ENCODE assay signal across 6 cellular contexts in genomic region chr10:97494863-97495506, GRCh38. TPM values are rescaled to one million over a fixed set of nuclear protein-coding genes. Genes with fewer than 3 reads are reported as not detected.
DNase-seq lines count a peak whose midpoint lies in the region; TF ChIP-seq lines count a peak whose summit lies in the region.

No MANE protein-coding gene starts in this region.

- H3K4me3 Mint-ChIP-seq in H9, result peak overlapping the region; percentile 43 to 60
- peak overlapping the region; percentile 6 for H3K4me3 Mint-ChIP-seq in activated naive CD8-positive, alpha-beta T cell treated with anti-CD3 and anti-CD28 coated beads for 36 hours

- H2BK12ac ChIP-seq in H9 (ENCODE audit: insufficient read length, low read depth, low read length) (no peak overlapping the region), mesenchymal stem cell (ENCODE audit: low read length in 2 of 2) (no peak overlapping the region)

- no peaks in the 10 kb centered on the region for H4K20me1 ChIP-seq in H9 (ENCODE audit: control insufficient read depth, insufficient read depth, insufficient read length)

- H3K18ac ChIP-seq in H9 (ENCODE audit: insufficient read length, low read depth, low read length), result no peak overlapping the region
- H3K18ac ChIP-seq in mesenchymal stem cell (ENCODE audit: low read depth in 1 of 2, low read length in 2 of 2), result no peak overlapping the region

- H2AK5ac ChIP-seq in H9 (ENCODE audit: insufficient read length, low read length) (no peak overlapping the region), mesenchymal stem cell (ENCODE audit: low read length, severe bottlenecking) (no peak overlapping the region)

- peaks cover 41 to 47% of the 10 kb centered on the region in 2 experiments for H3K4me1 Mint-ChIP-seq in H9
- H3K4me1 Mint-ChIP-seq in activated naive CD8-positive, alpha-beta T cell treated with anti-CD3 and anti-CD28 coated beads for 36 hours, result peaks cover 51% of the 10 kb centered on the region

- H3K4me1 ChIP-seq in H9 (ENCODE audit: insufficient read depth, low read length) (peaks cover 6% of the 10 kb centered on the region; the same call in 1 of the 2 replicates), mesenchymal stem cell (ENCODE audit: control insufficient read depth, insufficient read depth, low read depth, low read length) (peaks cover 24% of the 10 kb centered on the region), SJCRH30 (peaks cover under 1% of the 10 kb centered on the region)

- peaks cover 5% of the 10 kb centered on the region for H3K27me3 Mint-ChIP-seq in H9 (ENCODE audit: low read depth)
- peaks cover 5% of the 10 kb centered on the region for H3K27me3 Mint-ChIP-seq in activated naive CD8-positive, alpha-beta T cell treated with anti-CD3 and anti-CD28 coated beads for 36 hours

- peaks cover 33% of the 10 kb centered on the region; the same call in 1 of the 2 replicates for H3K79me2 ChIP-seq in H9 (ENCODE audit: insufficient read depth, low read length)

- H3K79me1 ChIP-seq in H9 (ENCODE audit: insufficient read depth, low read depth, low read length, poor library complexity, severe bottlenecking) (peaks cover 7% of the 10 kb centered on the region), mesenchymal stem cell (replicated peaks; ENCODE audit: low read length, poor library complexity, severe bottlenecking) (no peaks in the 10 kb centered on the region)

- H3K4me2 ChIP-seq in H9 (ENCODE audit: insufficient read depth, insufficient read length, low read length) (peak overlapping the region; percentile 44), mesenchymal stem cell (ENCODE audit: low read length, poor library complexity, severe bottlenecking) (no peak overlapping the region)

- H3K36me3 Mint-ChIP-seq in H9 (ENCODE audit: insufficient read depth in 1 of 3, low read depth in 3 of 3), result peaks cover 0 to 6% (median 4%) of the 10 kb centered on the region in 3 experiments; a peak in 5 of 7 replicates
- H3K36me3 Mint-ChIP-seq in activated naive CD8-positive, alpha-beta T cell treated with anti-CD3 and anti-CD28 coated beads for 36 hours, result peaks cover 13% of the 10 kb centered on the region

- no peak overlapping the region for H4K5ac ChIP-seq in H9 (ENCODE audit: insufficient read length, low read depth, low read length)

- H3K23ac ChIP-seq in H9 (ENCODE audit: insufficient read length, low read depth, low read length) (no peak overlapping the region), mesenchymal stem cell (ENCODE audit: low read length in 2 of 2) (no peak overlapping the region)

- peak overlapping the region; percentile 76 to 89 (median 81) for H3K27ac Mint-ChIP-seq in H9
- no peak overlapping the region for H3K27ac Mint-ChIP-seq in activated naive CD8-positive, alpha-beta T cell treated with anti-CD3 and anti-CD28 coated beads for 36 hours

- TF ChIP-seq CTCF in H9 (conservative IDR thresholded peaks at IDR 0.05), result no peak

- no peak overlapping the region for H3K4me3 ChIP-seq in mesenchymal stem cell (ENCODE audit: insufficient read depth in 1 of 2, low read depth in 1 of 2, low read length in 2 of 2)
- no peak overlapping the region for H3K4me3 ChIP-seq in SJCRH30

- no CpG with 5 or more reads among the region's 7 CpGs for WGBS in H9 (ENCODE audit: extremely low coverage, insufficient read length, low lambda C conversion rate)
- WGBS in mesenchymal stem cell, result 54% methylated on average over 7 of the region's 7 CpGs

- no peak overlapping the region for H2BK20ac ChIP-seq in H9 (ENCODE audit: low read depth, low read length, poor library complexity, severe bottlenecking)

- H4K8ac ChIP-seq in H9 (replicated peaks; ENCODE audit: insufficient read length, low read depth, low read length) (no peak overlapping the region), mesenchymal stem cell (ENCODE audit: low read length) (peak overlapping the region; percentile 24)

- H2AFZ ChIP-seq in H9 (ENCODE audit: low read length) (no peak overlapping the region), mesenchymal stem cell (ENCODE audit: low read depth, low read length) (no peak overlapping the region)

- H3K9ac ChIP-seq in H9 (ENCODE audit: extremely low read depth, insufficient read length, low read length) (peak overlapping the region; percentile 26), mesenchymal stem cell (ENCODE audit: low read length) (peak overlapping the region; percentile 55)

- H2BK15ac ChIP-seq in H9 (ENCODE audit: low read depth, low read length) (no peak overlapping the region), mesenchymal stem cell (ENCODE audit: low read depth, poor library complexity, severe bottlenecking) (no peak overlapping the region)

- no peak overlapping the region for H3K56ac ChIP-seq in H9 (ENCODE audit: insufficient read length, low read depth, low read length)

- H3K4ac ChIP-seq in H9 (ENCODE audit: low read depth, low read length) (no peak overlapping the region), mesenchymal stem cell (ENCODE audit: low read depth in 1 of 2, low read length in 2 of 2) (no peak overlapping the region)

- no peak overlapping the region for H3K27ac ChIP-seq in H9 (ENCODE audit: insufficient read length, low read depth, low read length)
- no peak overlapping the region for H3K27ac ChIP-seq in mesenchymal stem cell (ENCODE audit: low read length, poor library complexity, severe bottlenecking)
- no peak overlapping the region for H3K27ac ChIP-seq in SJCRH30

- H4K91ac ChIP-seq in H9 (ENCODE audit: insufficient read length, low read depth, low read length) (no peak overlapping the region), mesenchymal stem cell (ENCODE audit: low read length) (no peak overlapping the region)

- H3K14ac ChIP-seq in H9 (ENCODE audit: insufficient read depth, low read length) (no peak overlapping the region; the same call in 1 of the 2 replicates), mesenchymal stem cell (ENCODE audit: low read length in 2 of 2) (no peak overlapping the region)

- H3K9me3 Mint-ChIP-seq in H9, result no peaks in the 10 kb centered on the region
- no peaks in the 10 kb centered on the region for H3K9me3 Mint-ChIP-seq in activated naive CD8-positive, alpha-beta T cell treated with anti-CD3 and anti-CD28 coated beads for 36 hours

- no peak overlapping the region for H3T11ph ChIP-seq in H9 (ENCODE audit: low read length)

- peaks cover 5 to 9% of the 10 kb centered on the region in 2 experiments for H3K36me3 ChIP-seq in mesenchymal stem cell (ENCODE audit: control insufficient read depth in 1 of 2, insufficient read depth in 2 of 2, low read depth in 1 of 2, low read length in 2 of 2)
- no peaks in the 10 kb centered on the region for H3K36me3 ChIP-seq in SJCRH30

- H3K27me3 ChIP-seq in H9 (ENCODE audit: insufficient read depth, low read length) (peaks cover 1% of the 10 kb centered on the region; the same call in 1 of the 2 replicates), mesenchymal stem cell (ENCODE audit: control insufficient read depth in 1 of 2, insufficient read depth in 1 of 2, low read length in 2 of 2) (no peaks in the 10 kb centered on the region), SJCRH30 (no peaks in the 10 kb centered on the region)

- H3K9me3 ChIP-seq in H9 (ENCODE audit: control insufficient read depth, low read depth, low read length), result no peaks in the 10 kb centered on the region
- H3K9me3 ChIP-seq in mesenchymal stem cell (ENCODE audit: control insufficient read depth, low read length), result no peaks in the 10 kb centered on the region
- no peaks in the 10 kb centered on the region for H3K9me3 ChIP-seq in SJCRH30 (replicated peaks)

- no peak overlapping the region for H2BK120ac ChIP-seq in H9 (ENCODE audit: low read depth, low read length, poor library complexity, severe bottlenecking)
- H2BK120ac ChIP-seq in mesenchymal stem cell (ENCODE audit: low read depth, low read length), result no peak overlapping the region

- H2BK5ac ChIP-seq in H9 (ENCODE audit: insufficient read length, low read length) (no peak overlapping the region), mesenchymal stem cell (ENCODE audit: low read depth, low read length, poor library complexity, severe bottlenecking) (no peak overlapping the region)

- DNase-seq in H9 (peak; percentile 71), mesenchymal stem cell (peak; percentile 59), NCI-H2171 (lab: John Stamatoyannopoulos, UW) (no peak), SJCRH30 (no peak), SKM-1 (lab: John Stamatoyannopoulos, UW; ENCODE audit: unreplicated experiment) (no peak)
- DNase-seq in activated naive CD8-positive, alpha-beta T cell treated with anti-CD3 and anti-CD28 coated beads for 36 hours, result no peak

- peaks cover 13% of the 10 kb centered on the region for H3K23me2 ChIP-seq in H9 (ENCODE audit: insufficient read length, low read depth, low read length, poor library complexity, severe bottlenecking)

RNA-seq across cellular contexts. Expression of gene MMS19, which starts 3.2 kb away (rescaled TPM):
- total RNA-seq in H9 (2021), result 102 and 104 TPM in 2 replicates
- 10 to 100 TPM; 96.2 to 97.0 TPM for total RNA-seq in activated naive CD8-positive, alpha-beta T cell treated with anti-CD3 and anti-CD28 coated beads for 36 hours
- polyA plus RNA-seq in mesenchymal stem cell (2013, experiment 1 of 2), result 64.0 TPM
- 64.3 TPM for polyA plus RNA-seq in mesenchymal stem cell (2013, experiment 2 of 2)
- total RNA-seq in SJCRH30 (2014; rRNA removed; shearing (Covaris generic)), result 77.3 and 83.7 TPM in 2 replicates

RNA-seq across cellular contexts. Expression of gene UBTD1, which starts 3.7 kb away (rescaled TPM):
- 18.1 and 19.0 TPM in 2 replicates for total RNA-seq in H9 (2021)
- total RNA-seq in activated naive CD8-positive, alpha-beta T cell treated with anti-CD3 and anti-CD28 coated beads for 36 hours, result 1 to 10 TPM in 1 of 2 experiments, under 1 TPM in 1; 0.99 to 1.3 TPM
- 29.3 TPM for polyA plus RNA-seq in mesenchymal stem cell (2013, experiment 1 of 2)
- 29.9 TPM for polyA plus RNA-seq in mesenchymal stem cell (2013, experiment 2 of 2)
- total RNA-seq in SJCRH30 (2014; rRNA removed; shearing (Covaris generic)), result 13.9 and 14.3 TPM in 2 replicates

RNA-seq across cellular contexts. Expression of gene ZDHHC16, which starts 49.0 kb away (rescaled TPM):
- 43.9 and 45.4 TPM in 2 replicates for total RNA-seq in H9 (2021)
- total RNA-seq in activated naive CD8-positive, alpha-beta T cell treated with anti-CD3 and anti-CD28 coated beads for 36 hours, result 10 to 100 TPM; 37.5 to 42.2 TPM
- polyA plus RNA-seq in mesenchymal stem cell (2013, experiment 1 of 2), result 38.8 TPM
- 39.7 TPM for polyA plus RNA-seq in mesenchymal stem cell (2013, experiment 2 of 2)
- 50.4 and 53.3 TPM in 2 replicates for total RNA-seq in SJCRH30 (2014; rRNA removed; shearing (Covaris generic))

RNA-seq across cellular contexts. Expression of gene EXOSC1, which starts 49.2 kb away (rescaled TPM):
- 60.3 and 66.4 TPM in 2 replicates for total RNA-seq in H9 (2021)
- total RNA-seq in activated naive CD8-positive, alpha-beta T cell treated with anti-CD3 and anti-CD28 coated beads for 36 hours, result 10 to 100 TPM; 48.4 to 53.7 TPM
- polyA plus RNA-seq in mesenchymal stem cell (2013, experiment 1 of 2), result 60.5 TPM
- 56.7 TPM for polyA plus RNA-seq in mesenchymal stem cell (2013, experiment 2 of 2)
- 46.9 and 51.4 TPM in 2 replicates for total RNA-seq in SJCRH30 (2014; rRNA removed; shearing (Covaris generic))

Comparison
In these comparisons a context has a peak if more than half of its experiments do, and no peak if none do; other contexts are left out.
1. DNase-seq: peak in H9 (single experiment) and mesenchymal stem cell (single experiment); none in activated naive CD8-positive, alpha-beta T cell treated with anti-CD3 and anti-CD28 coated beads for 36 hours (single experiment), NCI-H2171 (single experiment), SJCRH30 (0 of 2) and SKM-1 (single experiment).